7 cellular contexts compared by ENCODE assay signal in the genomic region with DNA sequence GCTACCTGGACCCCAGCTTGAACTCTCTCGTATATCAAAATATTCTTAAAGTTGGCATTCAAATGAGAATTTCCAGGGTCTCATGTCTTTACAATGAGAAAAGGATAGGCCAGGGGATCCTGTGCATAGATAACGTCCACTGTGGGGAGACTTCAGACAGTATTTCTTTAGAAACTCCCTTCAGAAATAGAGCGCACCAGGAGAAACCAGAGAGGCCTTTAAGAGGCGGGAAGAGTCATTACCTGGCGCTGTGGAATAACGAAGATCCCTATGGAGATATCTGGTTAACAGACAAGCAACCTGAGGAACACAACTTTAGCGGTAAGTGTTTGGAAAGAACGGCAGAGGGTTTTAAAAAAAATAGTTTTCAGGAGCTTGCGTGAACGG. TPM values are rescaled to one million over a fixed set of nuclear protein-coding genes. Genes with fewer than 3 reads are reported as not detected.
DNase-seq lines count a peak whose midpoint lies in the region; ATAC-seq and TF ChIP-seq lines count a peak whose summit lies in the region.

No MANE protein-coding gene starts in this region.

- H3K9me3 Mint-ChIP-seq in endodermal cell = peaks cover 31% of the 10 kb centered on the region
- H3K9me3 Mint-ChIP-seq in naive thymus-derived CD8-positive, alpha-beta T cell = no peaks in the 10 kb centered on the region

- H3K4me3 ChIP-seq in HAP-1 = peak overlapping the region; percentile 47
- peak overlapping the region; percentile 83 for H3K4me3 ChIP-seq in endodermal cell (ENCODE audit: low read length)

- H3K4me1 ChIP-seq in HAP-1 = peaks cover 19% of the 10 kb centered on the region
- no peaks in the 10 kb centered on the region for H3K4me1 ChIP-seq in endodermal cell (ENCODE audit: control insufficient read depth, insufficient read depth, low read length)

- H3K9ac ChIP-seq in endodermal cell (ENCODE audit: extremely low read depth, low read length, poor library complexity, severe bottlenecking) = peak overlapping the region; percentile 20

- DNase-seq in HAP-1 (ENCODE audit: low spot score in 2 of 2) (peak; percentile 18 to 34), NCI-H524 treated with DMSO at 0.1 percent for 48 hours (lab: John Stamatoyannopoulos, UW) (peak; percentile 30), endodermal cell (no peak), NCI-H446 (lab: John Stamatoyannopoulos, UW) (no peak)
- no peak for DNase-seq in naive thymus-derived CD8-positive, alpha-beta T cell
- DNase-seq in central memory CD4-positive, alpha-beta T cell = no peak

- peak overlapping the region; percentile 62 for H3K4me3 Mint-ChIP-seq in endodermal cell
- peak overlapping the region; percentile 86 to 95 (median 94) for H3K4me3 Mint-ChIP-seq in naive thymus-derived CD8-positive, alpha-beta T cell

- no peak for TF ChIP-seq CTCF in endodermal cell (conservative IDR thresholded peaks at IDR 0.05)

- peak; percentile 25 for ATAC-seq in GM18511 (IDR thresholded peaks at IDR 0.05; ENCODE audit: unreplicated experiment)
- ATAC-seq in naive thymus-derived CD8-positive, alpha-beta T cell = peak in 1 of 2 donors; percentile 6

- no peak overlapping the region for H3K27ac Mint-ChIP-seq in endodermal cell
- peak overlapping the region; percentile 50 to 98 (median 95) for H3K27ac Mint-ChIP-seq in naive thymus-derived CD8-positive, alpha-beta T cell

- POLR2A ChIA-PET in naive thymus-derived CD8-positive, alpha-beta T cell (lab: Charles Lee) = no interaction called here

- no peaks in the 10 kb centered on the region for H3K27me3 ChIP-seq in HAP-1 (ENCODE audit: low read depth)
- peaks cover 45% of the 10 kb centered on the region for H3K27me3 ChIP-seq in endodermal cell (ENCODE audit: control insufficient read depth, insufficient read depth, low read length, poor library complexity, severe bottlenecking)

- in situ Hi-C loops in HAP-1 (cut with MboI; ENCODE audit: low sequenced_read_pairs) = no loop called here

- no peaks in the 10 kb centered on the region for H3K36me3 Mint-ChIP-seq in endodermal cell (ENCODE audit: low read depth)
- no peaks in the 10 kb centered on the region for H3K36me3 Mint-ChIP-seq in naive thymus-derived CD8-positive, alpha-beta T cell

- WGBS in endodermal cell (ENCODE audit: insufficient coverage in 1 of 2, insufficient read length in 1 of 2), 2 experiments = 4 to 22% methylated on average over 4 to 10 of the region's 10 CpGs

- H3K4me1 Mint-ChIP-seq in endodermal cell = no peaks in the 10 kb centered on the region
- peaks cover 10 to 36% (median 19%) of the 10 kb centered on the region in 4 donors for H3K4me1 Mint-ChIP-seq in naive thymus-derived CD8-positive, alpha-beta T cell

- H3K36me3 ChIP-seq in HAP-1 (replicated peaks) (no peaks in the 10 kb centered on the region), endodermal cell (ENCODE audit: control insufficient read depth, insufficient read depth, low read length) (no peaks in the 10 kb centered on the region)

- no peaks in the 10 kb centered on the region for H3K9me3 ChIP-seq in HAP-1
- H3K9me3 ChIP-seq in endodermal cell (ENCODE audit: control insufficient read depth, low read length) = no peaks in the 10 kb centered on the region

- H3K27me3 Mint-ChIP-seq in endodermal cell (ENCODE audit: insufficient read depth) = peaks cover 44% of the 10 kb centered on the region
- H3K27me3 Mint-ChIP-seq in naive thymus-derived CD8-positive, alpha-beta T cell = no peaks in the 10 kb centered on the region

- no peak overlapping the region for H3K27ac ChIP-seq in endodermal cell (ENCODE audit: low read depth, low read length)

RNA-seq across cellular contexts. Expression of gene RADX, which starts 0.6 kb away (rescaled TPM):
- 1 to 10 TPM in 1 of 2 donors, under 1 TPM in 1; 0.40 to 4.3 TPM for total RNA-seq in endodermal cell
- 12.9 TPM for polyA plus RNA-seq in endodermal cell (2013, experiment 1 of 2)
- polyA plus RNA-seq in endodermal cell (2013, experiment 2 of 2) = 12.5 TPM
- 10 to 100 TPM; 12.5 to 13.4 TPM for total RNA-seq in naive thymus-derived CD8-positive, alpha-beta T cell
- polyA plus RNA-seq in naive thymus-derived CD8-positive, alpha-beta T cell = 1 to 10 TPM; 2.1 to 3.1 (median 2.1) TPM

Comparison
In these comparisons a context has a peak if more than half of its experiments do, and no peak if none do; other contexts are left out.
1. DNase-seq: peak in HAP-1 (2 of 2) and NCI-H524 treated with DMSO at 0.1 percent for 48 hours (single experiment); none in endodermal cell (single experiment), naive thymus-derived CD8-positive, alpha-beta T cell (0 of 10), central memory CD4-positive, alpha-beta T cell (single experiment) and NCI-H446 (0 of 2).